17 cellular contexts compared by ENCODE assay signal in the genomic region with DNA sequence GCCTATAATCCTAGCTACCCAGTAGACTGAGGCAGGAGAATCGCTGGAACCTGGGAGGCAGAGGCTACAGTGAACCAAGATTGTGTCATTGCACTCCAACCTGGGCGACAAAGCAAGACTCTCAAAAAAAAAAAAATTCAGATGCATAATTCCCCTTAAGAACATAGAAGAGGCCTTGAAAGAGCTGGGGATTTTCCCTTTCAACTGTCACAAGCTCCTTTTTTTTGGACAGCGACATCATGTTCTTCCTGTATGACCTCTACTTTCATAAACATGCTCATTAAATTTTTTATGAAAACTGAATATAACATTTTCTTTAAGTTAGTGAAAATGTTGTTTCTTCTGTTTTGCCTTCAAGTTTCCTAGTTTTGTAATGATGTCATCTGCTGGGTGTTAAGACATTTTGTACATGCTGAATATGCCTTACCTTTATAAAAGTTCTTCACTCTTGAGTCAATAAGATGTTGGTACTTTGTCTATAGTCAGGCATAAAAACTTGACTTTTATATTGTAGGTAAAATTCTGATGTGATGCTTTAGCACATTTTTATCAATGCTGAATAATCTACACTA.
DNase-seq lines count a peak whose midpoint lies in the region; ATAC-seq, FAIRE-seq and TF ChIP-seq lines count a peak whose summit lies in the region.
"Had no signal": no experiment of that assay in that cellular context is flagged by ENCODE, and none has a peak within 500 bp of the region (broad histone marks: within the 10 kb centered on the region; RNA-seq: fewer than 3 reads in every experiment).

No MANE protein-coding gene starts in this region.

- DNase-seq in GM10266 (ENCODE audit: extremely low spot score) (peak; percentile 30), fibroblast of villous mesenchyme (ENCODE audit: low read depth) (peak; percentile 22), H54 (ENCODE audit: insufficient read length, low spot score) (no peak), NCI-H69 (lab: John Stamatoyannopoulos, UW) (no peak), thyroid gland (no peak)
- DNase-seq: CD4-positive, alpha-beta T cell; DMS53; HFFc6; NCI-H1417; NCI-H1930; NCI-H526 treated with DMSO at 0.1 percent for 48 hours; PC-3 had no signal

- TF ChIP-seq POLR2A in H54 (IDR thresholded peaks at IDR 0.05; ENCODE audit: low read depth, low read length) (no peak), thyroid gland (IDR thresholded peaks at IDR 0.05) (no peak)

- H3K36me3 ChIP-seq in thyroid gland: no peaks in the 10 kb centered on the region

- H3K9me3 ChIP-seq in thyroid gland: no peaks in the 10 kb centered on the region

- intact Hi-C loops in thyroid gland (cut with DNase I): no loop called here

- no peak overlapping the region for H3K27ac ChIP-seq in thyroid gland
- H3K27ac ChIP-seq: RWPE1 had no signal

- ATAC-seq in GM18519 (IDR thresholded peaks at IDR 0.05; ENCODE audit: low FRiP score, unreplicated experiment) (peak; percentile 50), HG03565 (IDR thresholded peaks at IDR 0.05; ENCODE audit: unreplicated experiment) (peak; percentile 38), HG02973 (IDR thresholded peaks at IDR 0.05; ENCODE audit: unreplicated experiment) (no peak)
- ATAC-seq: GM23338, PC-3 had no signal

- H3K4me3 ChIP-seq in fibroblast of villous mesenchyme (ENCODE audit: low read depth, low read length) (no peak overlapping the region), thyroid gland (replicated peaks in 1 of 3) (no peak overlapping the region)
- H3K4me3 ChIP-seq: GM23338 had no signal

- no peaks in the 10 kb centered on the region for H3K27me3 ChIP-seq in thyroid gland

- FAIRE-seq in H54 (lab: Jason Lieb, UNC): no peak

- TF ChIP-seq CTCF in GM10266 (IDR thresholded peaks at IDR 0.05; ENCODE audit: control insufficient read depth, insufficient read depth, low read depth, missing control alignments) (no peak), fibroblast of villous mesenchyme (IDR thresholded peaks at IDR 0.05; ENCODE audit: insufficient read depth, low read depth, low read length) (no peak), thyroid gland (IDR thresholded peaks at IDR 0.05) (no peak)

- H3K4me1 ChIP-seq in thyroid gland: no peaks in the 10 kb centered on the region

- 92 to 93% methylated on average over 3 of the region's 3 CpGs for WGBS in thyroid gland, 2 donors

Comparison
In these comparisons a context has a peak if more than half of its experiments do, and no peak if none do; other contexts are left out.
1. DNase-seq: peak in GM10266 (single experiment) and fibroblast of villous mesenchyme (single experiment); none in H54 (single experiment), NCI-H69 (single experiment) and thyroid gland (0 of 2).